In genomic region chr22:48856308-48856615, GRCh38 we compare ENCODE assay signal across 15 cellular contexts.
A peak's percentile ranks its signal among the peaks of the same experiment; 100 is the strongest.
DNase-seq lines count a peak whose midpoint lies in the region; ATAC-seq and TF ChIP-seq lines count a peak whose summit lies in the region.
"Had no signal": no experiment of that assay in that cellular context is flagged by ENCODE, and none has a peak within 500 bp of the region (broad histone marks: within the 10 kb centered on the region; RNA-seq: fewer than 3 reads in every experiment).

No MANE protein-coding gene starts in this region.

- peaks cover 35% of the 10 kb centered on the region for H3K27me3 Mint-ChIP-seq in type B pancreatic cell
- H3K27me3 Mint-ChIP-seq: B cell had no signal

- no peak for TF ChIP-seq POLR2A in esophagus squamous epithelium (IDR thresholded peaks at IDR 0.05)

- H3K4me3 ChIP-seq in coronary artery (no peak overlapping the region), left ventricle myocardium inferior (no peak overlapping the region), esophagus squamous epithelium (no peak overlapping the region)
- H3K4me3 ChIP-seq: BLaER1 treated with 17β-estradiol and CSF1 and Interleukin-3, amounts not matched to agents 10 nM and 100 nM; HAP-1 had no signal

- H3K9me3 ChIP-seq in left ventricle myocardium inferior (replicated peaks): no peaks in the 10 kb centered on the region
- no peaks in the 10 kb centered on the region for H3K9me3 ChIP-seq in esophagus squamous epithelium
- H3K9me3 ChIP-seq: BLaER1 treated with 17β-estradiol and CSF1 and Interleukin-3, amounts not matched to agents 10 nM and 100 nM; HAP-1 had no signal

- no peaks in the 10 kb centered on the region for H3K9me3 Mint-ChIP-seq in type B pancreatic cell

- no peak overlapping the region for H3K4me3 Mint-ChIP-seq in type B pancreatic cell
- H3K4me3 Mint-ChIP-seq: B cell; CD8-positive, alpha-beta memory T cell had no signal

- TF ChIP-seq CTCF in coronary artery (IDR thresholded peaks at IDR 0.05) (no peak), type B pancreatic cell (conservative IDR thresholded peaks at IDR 0.05) (no peak), left ventricle myocardium inferior (IDR thresholded peaks at IDR 0.05; ENCODE audit: borderline replicate concordance) (no peak), esophagus squamous epithelium (IDR thresholded peaks at IDR 0.05) (no peak)

- H3K27ac ChIP-seq in coronary artery (no peak overlapping the region), left ventricle myocardium inferior (replicated peaks) (no peak overlapping the region), esophagus squamous epithelium (no peak overlapping the region)
- H3K27ac ChIP-seq: BLaER1 treated with 17β-estradiol and CSF1 and Interleukin-3, amounts not matched to agents 10 nM and 100 nM had no signal

- H3K27ac Mint-ChIP-seq in type B pancreatic cell: no peak overlapping the region
- H3K27ac Mint-ChIP-seq: B cell; CD8-positive, alpha-beta memory T cell had no signal

- H3K36me3 ChIP-seq in left ventricle myocardium inferior (no peaks in the 10 kb centered on the region), esophagus squamous epithelium (no peaks in the 10 kb centered on the region)
- H3K36me3 ChIP-seq: BLaER1 treated with 17β-estradiol and CSF1 and Interleukin-3, amounts not matched to agents 10 nM and 100 nM; HAP-1 had no signal

- ATAC-seq in HG03521 (IDR thresholded peaks at IDR 0.05; ENCODE audit: unreplicated experiment): no peak

- intact Hi-C loops in left ventricle myocardium inferior (cut with micrococcal nuclease): no loop called here
- intact Hi-C loops in esophagus squamous epithelium (cut with DNase I): no loop called here

- no peaks in the 10 kb centered on the region for H3K36me3 Mint-ChIP-seq in type B pancreatic cell
- H3K36me3 Mint-ChIP-seq: CD8-positive, alpha-beta memory T cell had no signal

- 80% methylated on average over 4 of the region's 8 CpGs; no CpG with 5 or more reads in 1 of the 2 donors for WGBS in esophagus squamous epithelium, 2 donors

- H3K4me1 ChIP-seq in left ventricle myocardium inferior: no peaks in the 10 kb centered on the region
- no peaks in the 10 kb centered on the region for H3K4me1 ChIP-seq in esophagus squamous epithelium
- H3K4me1 ChIP-seq: HAP-1 had no signal

- H3K4me1 Mint-ChIP-seq in type B pancreatic cell (ENCODE audit: unreplicated experiment): no peaks in the 10 kb centered on the region
- H3K4me1 Mint-ChIP-seq: B cell; CD8-positive, alpha-beta memory T cell had no signal

- peak; percentile 45 for DNase-seq in activated effector memory CD4-positive, alpha-beta T cell treated with anti-CD3 and anti-CD28 coated beads, Interleukin-2, amount 50 U/mL, for 16 hours
- DNase-seq in activated effector memory CD4-positive, alpha-beta T cell treated with Interleukin-2 at 50 U/mL for 16 hours: no peak
- DNase-seq in coronary artery (ENCODE audit: low spot score): peak; percentile 62
- DNase-seq in mesenteric fat pad (ENCODE audit: low spot score): peak; percentile 62
- DNase-seq in type B pancreatic cell (ENCODE audit: extremely low spot score, unreplicated experiment): peak; percentile 47
- DNase-seq in left ventricle myocardium inferior: no peak
- no peak for DNase-seq in esophagus squamous epithelium (lab: John Stamatoyannopoulos, UW)
- DNase-seq: COR-L47, DMS 273 treated with DMSO at 0.1 percent for 48 hours, DMS53 had no signal

- peaks cover 21% of the 10 kb centered on the region for H3K27me3 ChIP-seq in left ventricle myocardium inferior (ENCODE audit: low read depth)
- H3K27me3 ChIP-seq in esophagus squamous epithelium: no peaks in the 10 kb centered on the region

Comparison
In these comparisons a context has a peak if more than half of its experiments do, and no peak if none do; other contexts are left out.
1. DNase-seq: peak in activated effector memory CD4-positive, alpha-beta T cell treated with anti-CD3 and anti-CD28 coated beads, Interleukin-2, amount 50 U/mL, for 16 hours (single experiment), coronary artery (single experiment), mesenteric fat pad (single experiment) and type B pancreatic cell (single experiment); none in activated effector memory CD4-positive, alpha-beta T cell treated with Interleukin-2 at 50 U/mL for 16 hours (single experiment), left ventricle myocardium inferior (single experiment) and esophagus squamous epithelium (single experiment).